35 cellular contexts compared by ENCODE assay signal in genomic region chr2:15601681-15602080, GRCh38.
"Had no signal": no experiment of that assay in that cellular context is flagged by ENCODE, and none has a peak within 500 bp of the region (broad histone marks: within the 10 kb centered on the region; RNA-seq: fewer than 3 reads in every experiment).

No MANE protein-coding gene starts in this region.

- H3K27me3 ChIP-seq: MG63 had no signal

- DNase-seq: Karpas-422, Kasumi-1, MG63, MM.1S, MV-4-11, NCI-H1048, NCI-H1092, NCI-H1092 treated with DMSO at 0.1 percent for 48 hours, NCI-H1105, NCI-H1105 treated with DMSO at 0.1 percent for 48 hours, NCI-H1417, NCI-H1417 treated with DMSO at 0.1 percent for 48 hours, NCI-H1436, NCI-H1436 treated with DMSO at 0.1 percent for 48 hours, NCI-H146, NCI-H1694, NCI-H1694 treated with DMSO at 0.1 percent for 48 hours, NCI-H187, NCI-H187 treated with DMSO at 0.1 percent for 48 hours, NCI-H1930, NCI-H2029, NCI-H2029 treated with DMSO at 0.1 percent for 48 hours, NCI-H2081, NCI-H2081 treated with DMSO at 0.1 percent for 48 hours, NCI-H2107, NCI-H2171, NCI-H2171 treated with DMSO at 0.1 percent for 48 hours, NCI-H2227 treated with DMSO at 0.1 percent for 48 hours, NCI-H226, NCI-H345, NCI-H446, NCI-H446 treated with DMSO at 0.1 percent for 48 hours, NCI-H510A, NCI-H510A treated with DMSO at 0.1 percent for 48 hours had no signal

- H3K27ac ChIP-seq: KMS-11 had no signal

- H3K9me3 ChIP-seq: MG63 had no signal
